Comparison of ENCODE assay signal across 12 cellular contexts in genomic region chr2:174753038-174753633, GRCh38. TPM values are rescaled to one million over a fixed set of nuclear protein-coding genes. Genes with fewer than 3 reads are reported as not detected.
DNase-seq lines count a peak whose midpoint lies in the region; ATAC-seq and TF ChIP-seq lines count a peak whose summit lies in the region.
"Had no signal": no experiment of that assay in that cellular context is flagged by ENCODE, and none has a peak within 500 bp of the region (broad histone marks: within the 10 kb centered on the region; RNA-seq: fewer than 3 reads in every experiment).

No MANE protein-coding gene starts in this region.

- H3K4me2 ChIP-seq in BLaER1 = peak overlapping the region; percentile 55; the same call in 1 of the 2 replicates

- intact Hi-C loops in colonic mucosa (cut with DNase I) = no loop called here

- no peak overlapping the region for H3K9ac ChIP-seq in BLaER1
- H3K9ac ChIP-seq in colonic mucosa (ENCODE audit: low read depth in 2 of 2, low read length in 2 of 2) = peak overlapping the region in 1 of 2 donors; percentile 14

- no peaks in the 10 kb centered on the region for H4K20me1 ChIP-seq in BLaER1

- H3K36me3 Mint-ChIP-seq in activated naive CD4-positive, alpha-beta T cell treated with anti-CD3 and anti-CD28 coated beads, Interleukin-2, amount 50 U/mL, for 72 hours = no peaks in the 10 kb centered on the region
- no peaks in the 10 kb centered on the region for H3K36me3 Mint-ChIP-seq in nephron progenitor cell (ENCODE audit: low read depth)

- H3K4me1 ChIP-seq in BLaER1 (peaks cover 42% of the 10 kb centered on the region), colonic mucosa (no peaks in the 10 kb centered on the region)

- no peaks in the 10 kb centered on the region for H3K9me3 Mint-ChIP-seq in activated naive CD4-positive, alpha-beta T cell treated with anti-CD3 and anti-CD28 coated beads, Interleukin-2, amount 50 U/mL, for 72 hours
- no peaks in the 10 kb centered on the region for H3K9me3 Mint-ChIP-seq in nephron progenitor cell
- H3K9me3 Mint-ChIP-seq: dendritic cell treated with granulocyte-macrophage colony-stimulating factor and Interleukin-4, amounts not matched to agents 40 ng/mL and 50 ng/mL, for 4 days had no signal

- H3K27ac ChIP-seq in BLaER1 = no peak overlapping the region
- H3K27ac ChIP-seq in colonic mucosa = no peak overlapping the region

- H3K27me3 ChIP-seq in BLaER1 (no peaks in the 10 kb centered on the region), colonic mucosa (no peaks in the 10 kb centered on the region)

- no peak for TF ChIP-seq CTCF in colonic mucosa (IDR thresholded peaks at IDR 0.05)
- TF ChIP-seq CTCF in nephron progenitor cell (IDR thresholded peaks at IDR 0.05) = no peak

- peaks cover 33% of the 10 kb centered on the region for H3K4me1 Mint-ChIP-seq in nephron progenitor cell

- H3K27ac Mint-ChIP-seq in activated naive CD4-positive, alpha-beta T cell treated with anti-CD3 and anti-CD28 coated beads, Interleukin-2, amount 50 U/mL, for 72 hours = peak overlapping the region; percentile 45 to 67
- no peak overlapping the region for H3K27ac Mint-ChIP-seq in nephron progenitor cell
- H3K27ac Mint-ChIP-seq: dendritic cell treated with granulocyte-macrophage colony-stimulating factor and Interleukin-4, amounts not matched to agents 40 ng/mL and 50 ng/mL, for 4 days had no signal

- no peaks in the 10 kb centered on the region for H3K9me3 ChIP-seq in BLaER1
- no peaks in the 10 kb centered on the region for H3K9me3 ChIP-seq in colonic mucosa

- H3K4me3 ChIP-seq in BLaER1 (no peak overlapping the region), colonic mucosa (no peak overlapping the region)

- no peak for DNase-seq in activated naive CD4-positive, alpha-beta T cell treated with anti-CD3 and anti-CD28 coated beads, Interleukin-2, amount 50 U/mL, for 72 hours (ENCODE audit: low spot score in 2 of 2)
- DNase-seq in colonic mucosa (no peak), nephron progenitor cell (no peak), SKM-1 treated with dmso at 0.1 percent for 144 hours (lab: John Stamatoyannopoulos, UW; ENCODE audit: unreplicated experiment) (no peak)
- DNase-seq: GOT3, kidney, NCI-H1436 treated with DMSO at 0.1 percent for 48 hours had no signal

- no peak overlapping the region for H3K4me3 Mint-ChIP-seq in nephron progenitor cell
- H3K4me3 Mint-ChIP-seq: dendritic cell treated with granulocyte-macrophage colony-stimulating factor and Interleukin-4, amounts not matched to agents 40 ng/mL and 50 ng/mL, for 4 days had no signal

- H3K36me3 ChIP-seq in BLaER1 (no peaks in the 10 kb centered on the region), colonic mucosa (no peaks in the 10 kb centered on the region)

- ATAC-seq in GM19351 (IDR thresholded peaks at IDR 0.05; ENCODE audit: unreplicated experiment) = peak; percentile 40
- peak; percentile 19 for ATAC-seq in HG03457 (IDR thresholded peaks at IDR 0.05; ENCODE audit: unreplicated experiment)
- ATAC-seq in activated naive CD4-positive, alpha-beta T cell treated with anti-CD3 and anti-CD28 coated beads, Interleukin-2, amount 50 U/mL, for 72 hours = peak; percentile 51
- no peak for ATAC-seq in HG02970 (IDR thresholded peaks at IDR 0.05; ENCODE audit: low FRiP score, unreplicated experiment)

- H3K27me3 Mint-ChIP-seq in nephron progenitor cell (ENCODE audit: low read depth, poor library complexity) = peaks cover 4% of the 10 kb centered on the region

RNA-seq across cellular contexts. Expression of gene CHRNA1, which starts 11.1 kb away (rescaled TPM):
- not detected for total RNA-seq in activated naive CD4-positive, alpha-beta T cell treated with anti-CD3 and anti-CD28 coated beads, Interleukin-2, amount 50 U/mL, for 72 hours
- total RNA-seq in colonic mucosa = 1 to 10 TPM; 1.1 to 2.7 TPM
- total RNA-seq: kidney had no signal
